11 cellular contexts compared by ENCODE assay signal in genomic region chr15:70327328-70328136, GRCh38.
DNase-seq lines count a peak whose midpoint lies in the region; ATAC-seq and TF ChIP-seq lines count a peak whose summit lies in the region.
"Had no signal": no experiment of that assay in that cellular context is flagged by ENCODE, and none has a peak within 500 bp of the region (broad histone marks: within the 10 kb centered on the region; RNA-seq: fewer than 3 reads in every experiment).

No MANE protein-coding gene starts in this region.

- no peak overlapping the region for H3K9ac ChIP-seq in skeletal muscle tissue (ENCODE audit: low read depth in 1 of 3, low read length in 3 of 3)
- H3K9ac ChIP-seq in PC-3 (ENCODE audit: low read length) = no peak overlapping the region

- H3K4me1 ChIP-seq in skeletal muscle tissue (ENCODE audit: control insufficient read depth in 3 of 3, insufficient read depth in 3 of 3, low read length in 3 of 3) (peaks cover 15 to 28% (median 22%) of the 10 kb centered on the region in 3 donors), PC-3 (ENCODE audit: insufficient read depth, low read length) (peaks cover 22% of the 10 kb centered on the region)
- no peaks in the 10 kb centered on the region for H3K4me1 ChIP-seq in CD8-positive, alpha-beta memory T cell (ENCODE audit: insufficient read depth, low read length)

- H3F3A ChIP-seq in PC-3 (ENCODE audit: low read length, unreplicated experiment) = no peaks in the 10 kb centered on the region

- peak overlapping the region; percentile 75 for H3K27ac Mint-ChIP-seq in endothelial cell (ENCODE audit: unreplicated experiment)
- H3K27ac Mint-ChIP-seq in CD8-positive, alpha-beta memory T cell = peak overlapping the region in 1 of 8 donors; percentile 14
- H3K27ac Mint-ChIP-seq: activated naive CD8-positive, alpha-beta T cell treated with anti-CD3 and anti-CD28 coated beads, Interleukin-2, amount 10 ng/mL, durations not matched to agents 7 days and 5 days; stimulated activated effector memory CD8-positive, alpha-beta T cell treated with anti-CD3 and anti-CD28 coated beads, Interleukin-12 subunit alpha, Interleukin-12 subunit beta, amount 100 ng/mL, for 72 hours had no signal

- H3K9me3 Mint-ChIP-seq in endothelial cell (ENCODE audit: unreplicated experiment) = no peaks in the 10 kb centered on the region
- peaks cover 0 to 5% (median 1%) of the 10 kb centered on the region in 5 donors for H3K9me3 Mint-ChIP-seq in CD8-positive, alpha-beta memory T cell

- H3K27ac ChIP-seq in skeletal muscle tissue (ENCODE audit: low read depth, low read length) (peak overlapping the region; percentile 12), PC-3 (ENCODE audit: low read length) (no peak overlapping the region)
- H3K27ac ChIP-seq in CD8-positive, alpha-beta memory T cell (ENCODE audit: low read depth, low read length) = no peak overlapping the region

- H4K20me1 ChIP-seq in PC-3 (ENCODE audit: low read length) = no peaks in the 10 kb centered on the region

- no peaks in the 10 kb centered on the region for H3K36me3 ChIP-seq in skeletal muscle tissue (ENCODE audit: control insufficient read depth in 3 of 3, insufficient read depth in 3 of 3, low read length in 3 of 3)
- H3K36me3 ChIP-seq in CD8-positive, alpha-beta memory T cell (ENCODE audit: insufficient read depth, low read length) = no peaks in the 10 kb centered on the region
- H3K36me3 ChIP-seq in PC-3 (ENCODE audit: low read depth, low read length) = no peaks in the 10 kb centered on the region

- H3K4me1 Mint-ChIP-seq in endothelial cell (ENCODE audit: unreplicated experiment) = peaks cover 15% of the 10 kb centered on the region
- H3K4me1 Mint-ChIP-seq in CD8-positive, alpha-beta memory T cell = no peaks in the 10 kb centered on the region
- H3K4me1 Mint-ChIP-seq: stimulated activated effector memory CD8-positive, alpha-beta T cell treated with anti-CD3 and anti-CD28 coated beads, Interleukin-12 subunit alpha, Interleukin-12 subunit beta, amount 100 ng/mL, for 72 hours had no signal

- no peaks in the 10 kb centered on the region for H3K9me2 ChIP-seq in PC-3 (replicated peaks; ENCODE audit: low read length)

- intact Hi-C loops in lower leg skin (cut with DNase I; ENCODE audit: low total_unique reads) (no loop called here), PC-3 (cut with micrococcal nuclease) (no loop called here)

- H3K27me3 Mint-ChIP-seq in endothelial cell (ENCODE audit: unreplicated experiment) = peaks cover 2% of the 10 kb centered on the region
- peaks cover 3 to 5% of the 10 kb centered on the region in 2 donors for H3K27me3 Mint-ChIP-seq in CD8-positive, alpha-beta memory T cell

- no peaks in the 10 kb centered on the region for H3K27me3 ChIP-seq in skeletal muscle tissue (ENCODE audit: control insufficient read depth in 3 of 3, insufficient read depth in 3 of 3, low read length in 3 of 3)
- no peaks in the 10 kb centered on the region for H3K27me3 ChIP-seq in CD8-positive, alpha-beta memory T cell (ENCODE audit: insufficient read depth, low read length, poor library complexity, severe bottlenecking)
- no peaks in the 10 kb centered on the region for H3K27me3 ChIP-seq in PC-3 (ENCODE audit: low read length)

- CTCF ChIA-PET in CD8-positive, alpha-beta memory T cell (lab: Charles Lee) = no interaction called here
- CTCF ChIA-PET in PC-3 (lab: Charles Lee) = no interaction called here

- H3K4me2 ChIP-seq in PC-3 (ENCODE audit: low read length) = no peak overlapping the region

- no peak for TF ChIP-seq POLR2A in lower leg skin (IDR thresholded peaks at IDR 0.05)

- peaks cover 3% of the 10 kb centered on the region for H3K36me3 Mint-ChIP-seq in endothelial cell (ENCODE audit: low read depth, unreplicated experiment)
- H3K36me3 Mint-ChIP-seq in CD8-positive, alpha-beta memory T cell = peaks cover 0 to 2% (median 0%) of the 10 kb centered on the region in 3 donors
- H3K36me3 Mint-ChIP-seq: stimulated activated effector memory CD8-positive, alpha-beta T cell treated with anti-CD3 and anti-CD28 coated beads, Interleukin-12 subunit alpha, Interleukin-12 subunit beta, amount 100 ng/mL, for 72 hours had no signal

- no peak overlapping the region for H3K4me3 ChIP-seq in skeletal muscle tissue (ENCODE audit: low read length in 3 of 3)
- H3K4me3 ChIP-seq in lower leg skin (ENCODE audit: low read depth, poor library complexity, severe bottlenecking) = no peak overlapping the region
- no peak overlapping the region for H3K4me3 ChIP-seq in CD8-positive, alpha-beta memory T cell (ENCODE audit: low read length)
- no peak overlapping the region for H3K4me3 ChIP-seq in PC-3 (ENCODE audit: low read length)
- H3K4me3 ChIP-seq: lung had no signal

- no peaks in the 10 kb centered on the region for H3K9me3 ChIP-seq in skeletal muscle tissue (ENCODE audit: control insufficient read depth in 3 of 3, low read length in 3 of 3)
- H3K9me3 ChIP-seq in CD8-positive, alpha-beta memory T cell (ENCODE audit: low read length) = no peaks in the 10 kb centered on the region
- no peaks in the 10 kb centered on the region for H3K9me3 ChIP-seq in PC-3 (ENCODE audit: low read length)

- TF ChIP-seq CTCF in endothelial cell (IDR thresholded peaks at IDR 0.05; ENCODE audit: unreplicated experiment) (no peak), lower leg skin (IDR thresholded peaks at IDR 0.05) (no peak), PC-3 (conservative IDR thresholded peaks at IDR 0.05; ENCODE audit: low read depth, low read length) (no peak)

- BruUV-seq in PC-3 (replicated peaks; lab: Mats Ljungman, UMichigan) = no TSS peak

- H2AFZ ChIP-seq in PC-3 (ENCODE audit: low read length) = no peak overlapping the region

- POLR2A ChIA-PET in CD8-positive, alpha-beta memory T cell (lab: Charles Lee) = no interaction called here
- POLR2A ChIA-PET in PC-3 (lab: Charles Lee; ENCODE audit: unreplicated experiment) = no interaction called here

- ATAC-seq in GM18907 (IDR thresholded peaks at IDR 0.05; ENCODE audit: unreplicated experiment) (peak; percentile 33), PC-3 (no peak)
- ATAC-seq: stimulated activated effector memory CD8-positive, alpha-beta T cell treated with anti-CD3 and anti-CD28 coated beads, Interleukin-12 subunit alpha, Interleukin-12 subunit beta, amount 100 ng/mL, for 72 hours had no signal

- no peak overlapping the region for H3K4me3 Mint-ChIP-seq in endothelial cell (ENCODE audit: unreplicated experiment)
- H3K4me3 Mint-ChIP-seq in CD8-positive, alpha-beta memory T cell = no peak overlapping the region
- H3K4me3 Mint-ChIP-seq: activated naive CD8-positive, alpha-beta T cell treated with anti-CD3 and anti-CD28 coated beads, Interleukin-2, amount 10 ng/mL, durations not matched to agents 7 days and 5 days; stimulated activated effector memory CD8-positive, alpha-beta T cell treated with anti-CD3 and anti-CD28 coated beads, Interleukin-12 subunit alpha, Interleukin-12 subunit beta, amount 100 ng/mL, for 72 hours had no signal

- WGBS in lower leg skin, 2 donors = 66 to 69% methylated on average over 5 of the region's 5 CpGs

- DNase-seq in NCI-H226 (peak; percentile 68), endothelial cell (ENCODE audit: low spot score) (peak; percentile 21), lower leg skin (ENCODE audit: low spot score in 2 of 2) (no peak), cerebellar nuclear complex (lab: John Stamatoyannopoulos, UW) (no peak), PC-3 (no peak)
- DNase-seq in CD8-positive, alpha-beta memory T cell = no peak
- DNase-seq: activated naive CD8-positive, alpha-beta T cell treated with anti-CD3 and anti-CD28 coated beads, Interleukin-2, amount 10 ng/mL, durations not matched to agents 7 days and 5 days had no signal

- H3K79me2 ChIP-seq in PC-3 (ENCODE audit: low read length) = no peaks in the 10 kb centered on the region

Comparison
In these comparisons a context has a peak if more than half of its experiments do, and no peak if none do; other contexts are left out.
1. DNase-seq: peak in NCI-H226 (single experiment) and endothelial cell (single experiment); none in lower leg skin (0 of 2), CD8-positive, alpha-beta memory T cell (0 of 5), cerebellar nuclear complex (0 of 2) and PC-3 (single experiment).